Comparison of ENCODE assay signal across 9 cellular contexts in the genomic region with DNA sequence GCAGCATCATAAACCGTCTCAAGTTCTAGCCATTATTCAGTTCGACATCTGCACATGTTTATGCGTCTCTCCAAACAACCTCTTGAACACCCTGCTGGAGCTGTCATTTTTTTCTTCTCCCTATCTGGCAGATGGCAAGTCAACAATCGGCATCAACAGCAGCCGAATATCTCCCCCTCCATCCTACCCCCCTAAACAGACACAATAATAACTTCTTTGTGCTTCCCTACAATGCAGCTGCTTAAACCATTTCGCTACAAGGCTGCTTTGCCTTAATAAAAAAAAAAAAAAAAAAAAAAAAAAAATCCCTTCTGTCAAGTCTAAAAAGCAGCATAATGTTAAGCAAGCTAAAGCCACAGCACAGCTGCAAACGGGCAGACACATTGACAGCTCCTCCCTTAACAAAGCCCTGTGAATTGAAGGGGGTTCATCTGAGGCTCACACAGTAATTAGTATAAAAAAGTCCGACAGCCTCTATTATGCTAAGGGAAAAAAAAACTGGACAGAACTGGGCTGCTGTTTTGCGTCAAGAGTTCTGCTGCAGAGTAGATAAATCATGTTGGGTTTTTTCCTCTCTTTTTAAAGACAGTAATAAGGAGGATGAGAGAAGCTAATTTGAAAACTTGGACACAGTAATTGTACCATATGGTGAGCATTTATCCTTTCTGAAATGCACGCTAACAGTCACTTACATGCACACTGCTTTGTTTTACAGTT.
DNase-seq lines count a peak whose midpoint lies in the region; ATAC-seq, FAIRE-seq and TF ChIP-seq lines count a peak whose summit lies in the region.
"Had no signal": no experiment of that assay in that cellular context is flagged by ENCODE, and none has a peak within 500 bp of the region (broad histone marks: within the 10 kb centered on the region; RNA-seq: fewer than 3 reads in every experiment).

No MANE protein-coding gene starts in this region.

- CTCF ChIA-PET in HepG2 (lab: Yijun Ruan, JAX; ENCODE audit: low intra/inter-chr PET ratio, low total read pairs): no interaction called here

- no peak overlapping the region for H2AFZ ChIP-seq in HepG2 (ENCODE audit: low read length)

- no peak overlapping the region for H3K4me2 ChIP-seq in HepG2 (ENCODE audit: low read depth, low read length)
- H3K4me2 ChIP-seq: BLaER1 had no signal

- H3K36me3 ChIP-seq in liver (ENCODE audit: control insufficient read depth in 4 of 4, insufficient read depth in 3 of 4, low read depth in 1 of 4, low read length in 3 of 4) (no peaks in the 10 kb centered on the region), HepG2 (replicated peaks in 1 of 2; ENCODE audit: control insufficient read depth in 1 of 2, insufficient read depth in 2 of 2, low read length in 2 of 2) (no peaks in the 10 kb centered on the region), vagina (no peaks in the 10 kb centered on the region)
- H3K36me3 ChIP-seq: BLaER1 had no signal

- H4K20me1 ChIP-seq in HepG2 (ENCODE audit: insufficient read depth, low read length): no peaks in the 10 kb centered on the region

- no TSS peak for BruUV-seq in HepG2 (replicated peaks; lab: Mats Ljungman, UMichigan)

- H3K27me3 ChIP-seq in liver (ENCODE audit: control insufficient read depth in 4 of 4, insufficient read depth in 4 of 4, low read length in 3 of 4) (no peaks in the 10 kb centered on the region), HepG2 (ENCODE audit: control insufficient read depth in 1 of 2, insufficient read depth in 2 of 2, low read length in 2 of 2) (no peaks in the 10 kb centered on the region), vagina (no peaks in the 10 kb centered on the region)
- H3K27me3 ChIP-seq: BLaER1 had no signal

- WGBS in liver: 71% methylated on average over 10 of the region's 10 CpGs
- WGBS in HepG2 (ENCODE audit: low lambda C conversion rate): 28% methylated on average over 10 of the region's 10 CpGs

- TF ChIP-seq CTCF in liver (IDR thresholded peaks at IDR 0.05; ENCODE audit: low read depth, low read length, missing input control): no peak
- no peak for TF ChIP-seq CTCF in HepG2 (CRISPR knock-in tag; IDR thresholded peaks at IDR 0.05)
- TF ChIP-seq CTCF in vagina (IDR thresholded peaks at IDR 0.05): no peak
- TF ChIP-seq CTCF in GM20000 (IDR thresholded peaks at IDR 0.05; ENCODE audit: extremely low read depth, missing control alignments): no peak

- ATAC-seq in HepG2: no peak
- ATAC-seq in HG03095 (IDR thresholded peaks at IDR 0.05; ENCODE audit: unreplicated experiment): no peak

- H3K4me3 ChIP-seq in liver (ENCODE audit: low read depth in 1 of 3, low read length in 3 of 3) (peak overlapping the region in 1 of 3 donors; percentile 20), HepG2 (replicated peaks in 1 of 3; ENCODE audit: insufficient read depth in 1 of 3, low read depth in 2 of 3, low read length in 3 of 3) (no peak overlapping the region), vagina (peak overlapping the region in 1 of 2 donors; percentile 12)
- H3K4me3 ChIP-seq: BLaER1 had no signal

- H3K9me3 ChIP-seq in liver (ENCODE audit: control insufficient read depth in 4 of 4, low read length in 3 of 4): no peaks in the 10 kb centered on the region
- no peaks in the 10 kb centered on the region for H3K9me3 ChIP-seq in HepG2 (ENCODE audit: low read length)
- H3K9me3 ChIP-seq in vagina: no peaks in the 10 kb centered on the region
- H3K9me3 ChIP-seq: BLaER1 had no signal

- no peaks in the 10 kb centered on the region for H3K79me2 ChIP-seq in HepG2 (ENCODE audit: insufficient read depth, low read length)

- peak overlapping the region in 1 of 2 donors; percentile 39 for H3K27ac ChIP-seq in liver (ENCODE audit: low read depth in 1 of 2, low read length in 2 of 2)
- H3K27ac ChIP-seq in HepG2 (ENCODE audit: extremely low read length, insufficient read depth, low read length): no peak overlapping the region
- H3K27ac ChIP-seq in vagina: peak overlapping the region; percentile 32
- H3K27ac ChIP-seq: BLaER1 had no signal

- no peak for TF ChIP-seq POLR2A in HepG2 (IDR thresholded peaks at IDR 0.05; ENCODE audit: insufficient read depth in 1 of 2, low read depth in 2 of 2, low read length in 2 of 2)
- TF ChIP-seq POLR2A in vagina (IDR thresholded peaks at IDR 0.05): no peak

- H3K9ac ChIP-seq in liver (ENCODE audit: low read depth in 1 of 2, low read length in 2 of 2) (no peak overlapping the region), HepG2 (ENCODE audit: insufficient read depth, low read depth, low read length) (no peak overlapping the region)
- H3K9ac ChIP-seq: BLaER1 had no signal

- intact Hi-C loops in HepG2 (cut with micrococcal nuclease; ENCODE audit: unreplicated experiment) (no loop called here), vagina (cut with DNase I) (no loop called here)

- no peak for TF ChIP-seq RAD21 in liver (IDR thresholded peaks at IDR 0.05)
- no peak for TF ChIP-seq RAD21 in HepG2 (CRISPR knock-in tag; IDR thresholded peaks at IDR 0.05)

- no peak for TF ChIP-seq EP300 in HepG2 (IDR thresholded peaks at IDR 0.05; ENCODE audit: low read depth in 2 of 2, low read length in 2 of 2)
- no peak for TF ChIP-seq EP300 in HepG2 (CRISPR knock-in tag; IDR thresholded peaks at IDR 0.05; ENCODE audit: borderline replicate concordance)

- H3K4me1 ChIP-seq in liver (ENCODE audit: control insufficient read depth in 4 of 4, insufficient read depth in 4 of 4, low read length in 3 of 4) (peaks cover 2 to 23% (median 9%) of the 10 kb centered on the region in 4 donors), HepG2 (ENCODE audit: insufficient read depth, low read length) (peaks cover 9% of the 10 kb centered on the region), vagina (peaks cover 37% of the 10 kb centered on the region)

- in situ Hi-C loops in HepG2 (cut with HindIII; ENCODE audit: extremely low pct_ligation_motif_present, low pct_unique_long_range_greater_than_20kb): loop anchor here (10.0 kb wide), 1 partner anchor 561 kb away; no protein-coding TSS in a partner anchor

- POLR2A ChIA-PET in HepG2 (lab: Yijun Ruan, JAX): no interaction called here

- FAIRE-seq in HepG2 (lab: Jason Lieb, UNC): no peak

- DNase-seq in HepG2 (ENCODE audit: low spot score) (no peak), SW480 (ENCODE audit: low spot score) (peak; percentile 39), inferior parietal cortex (ENCODE audit: extremely low spot score) (peak; percentile 78), vagina (ENCODE audit: extremely low spot score in 2 of 2) (no peak), GM20000 (ENCODE audit: low spot score) (no peak)
- DNase-seq in stimulated activated naive CD4-positive, alpha-beta T cell (lab: John Stamatoyannopoulos, UW): no peak

TF ChIP-seq in liver, 16 proteins besides CTCF, POLR2A, EP300 and RAD21 (continues in another document):
- TF ChIP-seq JUND (IDR thresholded peaks at IDR 0.05): peak in 1 of 2 donors; percentile 16
- TF ChIP-seq YY1 (IDR thresholded peaks at IDR 0.05): no peak
- no peak for TF ChIP-seq HNF4A (conservative IDR thresholded peaks at IDR 0.05)
- TF ChIP-seq, protein P1, sequence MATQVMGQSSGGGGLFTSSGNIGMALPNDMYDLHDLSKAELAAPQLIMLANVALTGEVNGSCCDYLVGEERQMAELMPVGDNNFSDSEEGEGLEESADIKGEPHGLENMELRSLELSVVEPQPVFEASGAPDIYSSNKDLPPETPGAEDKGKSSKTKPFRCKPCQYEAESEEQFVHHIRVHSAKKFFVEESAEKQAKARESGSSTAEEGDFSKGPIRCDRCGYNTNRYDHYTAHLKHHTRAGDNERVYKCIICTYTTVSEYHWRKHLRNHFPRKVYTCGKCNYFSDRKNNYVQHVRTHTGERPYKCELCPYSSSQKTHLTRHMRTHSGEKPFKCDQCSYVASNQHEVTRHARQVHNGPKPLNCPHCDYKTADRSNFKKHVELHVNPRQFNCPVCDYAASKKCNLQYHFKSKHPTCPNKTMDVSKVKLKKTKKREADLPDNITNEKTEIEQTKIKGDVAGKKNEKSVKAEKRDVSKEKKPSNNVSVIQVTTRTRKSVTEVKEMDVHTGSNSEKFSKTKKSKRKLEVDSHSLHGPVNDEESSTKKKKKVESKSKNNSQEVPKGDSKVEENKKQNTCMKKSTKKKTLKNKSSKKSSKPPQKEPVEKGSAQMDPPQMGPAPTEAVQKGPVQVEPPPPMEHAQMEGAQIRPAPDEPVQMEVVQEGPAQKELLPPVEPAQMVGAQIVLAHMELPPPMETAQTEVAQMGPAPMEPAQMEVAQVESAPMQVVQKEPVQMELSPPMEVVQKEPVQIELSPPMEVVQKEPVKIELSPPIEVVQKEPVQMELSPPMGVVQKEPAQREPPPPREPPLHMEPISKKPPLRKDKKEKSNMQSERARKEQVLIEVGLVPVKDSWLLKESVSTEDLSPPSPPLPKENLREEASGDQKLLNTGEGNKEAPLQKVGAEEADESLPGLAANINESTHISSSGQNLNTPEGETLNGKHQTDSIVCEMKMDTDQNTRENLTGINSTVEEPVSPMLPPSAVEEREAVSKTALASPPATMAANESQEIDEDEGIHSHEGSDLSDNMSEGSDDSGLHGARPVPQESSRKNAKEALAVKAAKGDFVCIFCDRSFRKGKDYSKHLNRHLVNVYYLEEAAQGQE (IDR thresholded peaks at IDR 0.05): no peak

TF ChIP-seq in HepG2, 621 proteins besides CTCF, POLR2A, EP300 and RAD21 (continues in another document):
- TF ChIP-seq POLR2AphosphoS2 (IDR thresholded peaks at IDR 0.05; ENCODE audit: low read depth, low read length): no peak
- TF ChIP-seq, protein P2, sequence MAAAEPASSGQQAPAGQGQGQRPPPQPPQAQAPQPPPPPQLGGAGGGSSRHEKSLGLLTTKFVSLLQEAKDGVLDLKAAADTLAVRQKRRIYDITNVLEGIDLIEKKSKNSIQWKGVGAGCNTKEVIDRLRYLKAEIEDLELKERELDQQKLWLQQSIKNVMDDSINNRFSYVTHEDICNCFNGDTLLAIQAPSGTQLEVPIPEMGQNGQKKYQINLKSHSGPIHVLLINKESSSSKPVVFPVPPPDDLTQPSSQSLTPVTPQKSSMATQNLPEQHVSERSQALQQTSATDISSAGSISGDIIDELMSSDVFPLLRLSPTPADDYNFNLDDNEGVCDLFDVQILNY (CRISPR knock-in tag; conservative IDR thresholded peaks at IDR 0.05): no peak

Comparison
In these comparisons a context has a peak if more than half of its experiments do, and no peak if none do; other contexts are left out.
1. DNase-seq: peak in SW480 (single experiment) and inferior parietal cortex (single experiment); none in HepG2 (single experiment), vagina (0 of 2), stimulated activated naive CD4-positive, alpha-beta T cell (0 of 6) and GM20000 (single experiment).